ENCODE assay signal across 8 cellular contexts in the genomic region with DNA sequence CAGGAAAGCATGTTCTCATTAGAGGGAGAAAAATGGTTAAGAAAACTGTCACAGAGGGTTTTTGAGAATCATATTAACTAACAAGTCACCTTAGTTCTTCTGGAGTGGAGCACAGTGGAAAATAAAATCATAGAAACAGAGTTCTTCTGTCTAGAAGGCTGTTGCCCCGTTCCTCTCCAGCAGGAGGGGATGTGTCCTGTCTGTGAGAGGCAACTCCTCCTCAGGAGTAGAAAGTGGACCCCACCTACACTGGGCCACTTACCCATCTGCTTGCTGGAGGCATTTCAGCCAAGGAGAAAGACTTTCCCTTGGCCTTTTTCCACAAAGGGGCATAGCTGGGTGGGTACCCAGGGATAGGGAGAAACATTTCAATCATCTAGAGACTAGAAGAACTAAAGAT.
DNase-seq lines count a peak whose midpoint lies in the region; ATAC-seq and TF ChIP-seq lines count a peak whose summit lies in the region.

No MANE protein-coding gene starts in this region.

- CTCF ChIA-PET in T-cell (lab: Charles Lee) = interaction anchor here in 1 of 2 donors (3.4 kb wide), 1 partner anchor 60 kb away, joined by 10 read pairs; no protein-coding TSS in a partner anchor

- H3K4me3 Mint-ChIP-seq in T-cell (no peak overlapping the region), endothelial cell (ENCODE audit: unreplicated experiment) (no peak overlapping the region)

- H3K27ac Mint-ChIP-seq in T-cell = no peak overlapping the region
- no peak overlapping the region for H3K27ac Mint-ChIP-seq in endothelial cell (ENCODE audit: unreplicated experiment)

- H3K4me1 Mint-ChIP-seq in T-cell (no peaks in the 10 kb centered on the region), endothelial cell (ENCODE audit: unreplicated experiment) (peaks cover 12% of the 10 kb centered on the region)

- H3K27me3 Mint-ChIP-seq in T-cell = peaks cover 12 to 13% of the 10 kb centered on the region in 2 donors
- no peaks in the 10 kb centered on the region for H3K27me3 Mint-ChIP-seq in endothelial cell (ENCODE audit: unreplicated experiment)

- DNase-seq in AG09319 (ENCODE audit: extremely low read depth, low read depth) = no peak
- peak in 31 of 34 experiments; percentile 2 to 41 (median 23) for DNase-seq in T-cell
- peak; percentile 34 for DNase-seq in endothelial cell (ENCODE audit: low spot score)
- DNase-seq in stimulated activated naive CD8-positive, alpha-beta T cell treated with anti-CD3 and anti-CD28 coated beads, Interleukin-15, Interleukin-2, amounts not matched to agents 100 U/mL and 50 U/mL, for 24 hours = peak; percentile 17

- POLR2A ChIA-PET in T-cell (lab: Charles Lee) = no interaction called here

- ATAC-seq in GM18502 (IDR thresholded peaks at IDR 0.05; ENCODE audit: poor library complexity, unreplicated experiment) (peak; percentile 70), HG03103 (IDR thresholded peaks at IDR 0.05; ENCODE audit: low read depth, unreplicated experiment) (peak; percentile 55), T-cell (replicated peaks in 1 of 4) (peak; percentile 67 to 78 (median 70)), HG03108 (IDR thresholded peaks at IDR 0.05; ENCODE audit: unreplicated experiment) (no peak), GM19035 (IDR thresholded peaks at IDR 0.05; ENCODE audit: unreplicated experiment) (no peak)
- no peak for ATAC-seq in stimulated activated naive CD8-positive, alpha-beta T cell treated with anti-CD3 and anti-CD28 coated beads, Interleukin-15, Interleukin-2, amounts not matched to agents 100 U/mL and 50 U/mL, for 24 hours

- H3K36me3 Mint-ChIP-seq in T-cell (no peaks in the 10 kb centered on the region), endothelial cell (ENCODE audit: low read depth, unreplicated experiment) (no peaks in the 10 kb centered on the region)

- TF ChIP-seq CTCF in AG09319 (IDR thresholded peaks at IDR 0.05; ENCODE audit: low read depth, low read length) = peak; percentile 61
- peak; percentile 40 for TF ChIP-seq CTCF in endothelial cell (IDR thresholded peaks at IDR 0.05; ENCODE audit: unreplicated experiment)

- no peaks in the 10 kb centered on the region for H3K9me3 Mint-ChIP-seq in T-cell
- no peaks in the 10 kb centered on the region for H3K9me3 Mint-ChIP-seq in endothelial cell (ENCODE audit: unreplicated experiment)

Comparison
In these comparisons a context has a peak if more than half of its experiments do, and no peak if none do; other contexts are left out.
1. ATAC-seq: peak in GM18502 (single experiment), HG03103 (single experiment) and T-cell (4 of 4); none in stimulated activated naive CD8-positive, alpha-beta T cell treated with anti-CD3 and anti-CD28 coated beads, Interleukin-15, Interleukin-2, amounts not matched to agents 100 U/mL and 50 U/mL, for 24 hours (single experiment), HG03108 (single experiment) and GM19035 (single experiment).